Comparison of ENCODE assay signal across 9 cellular contexts in genomic region chr3:109337393-109337792, GRCh38.
DNase-seq lines count a peak whose midpoint lies in the region.
"Had no signal": no experiment of that assay in that cellular context is flagged by ENCODE, and none has a peak within 500 bp of the region (broad histone marks: within the 10 kb centered on the region; RNA-seq: fewer than 3 reads in every experiment).

DPPA4 (minus strand) TSS chr3:109337546; CDS start chr3:109337517, 29 bp downstream.

- H3K9ac ChIP-seq in HUES48 (ENCODE audit: low read depth, low read length): peak within 1 kb of the TSS; percentile 100
- H3K9ac ChIP-seq in adipocyte (ENCODE audit: low read length): peak within 1 kb of the TSS; percentile 44

- H3K4me1 ChIP-seq in HUES48 (ENCODE audit: control insufficient read depth, insufficient read depth, low read length): peaks cover 37% of the 10 kb centered on the region
- no peaks in the 10 kb centered on the region for H3K4me1 ChIP-seq in adipocyte (ENCODE audit: control insufficient read depth, insufficient read depth, low read length)

- H3K36me3 ChIP-seq in HUES48 (ENCODE audit: control insufficient read depth, insufficient read depth, low read length) (peaks cover 50% of the 10 kb centered on the region), adipocyte (ENCODE audit: control insufficient read depth, insufficient read depth, low read length, severe bottlenecking) (no peaks in the 10 kb centered on the region)

- DNase-seq in adipocyte (ENCODE audit: low read depth) (no peak), iPS-NIHi11 (ENCODE audit: low spot score) (peak; percentile 62), DMS79 (lab: John Stamatoyannopoulos, UW) (no peak), kidney glomerular epithelial cell (lab: John Stamatoyannopoulos, UW) (no peak), putamen (ENCODE audit: low spot score) (no peak)
- DNase-seq: cerebellar nuclear complex; stimulated activated CD8-positive, alpha-beta memory T cell treated with anti-CD3 and anti-CD28 coated beads, Interleukin-4, amount 100 ng/mL, for 48 hours had no signal

- peak within 1 kb of the TSS; percentile 92 for H3K27ac ChIP-seq in HUES48 (ENCODE audit: low read depth, low read length)
- no peak within 1 kb of the TSS for H3K27ac ChIP-seq in skin epidermis

- H3K4me3 ChIP-seq in HUES48 (ENCODE audit: low read depth, low read length): peak within 1 kb of the TSS; percentile 100
- H3K4me3 ChIP-seq in adipocyte (ENCODE audit: low read length): peak within 1 kb of the TSS; percentile 78
- H3K4me3 ChIP-seq in skin epidermis: peak within 1 kb of the TSS in 4 of 7 experiments; percentile 4 to 27 (median 16)

- H3K27me3 ChIP-seq in HUES48 (ENCODE audit: control insufficient read depth, insufficient read depth, low read length) (no peaks in the 10 kb centered on the region), adipocyte (replicated peaks; ENCODE audit: control insufficient read depth, insufficient read depth, low read length) (no peaks in the 10 kb centered on the region)

- H3K9me3 ChIP-seq in HUES48 (ENCODE audit: control insufficient read depth, insufficient read depth, low read length) (no peaks in the 10 kb centered on the region), adipocyte (ENCODE audit: control insufficient read depth, low read length) (no peaks in the 10 kb centered on the region)

Comparison
In these comparisons a context has a peak if more than half of its experiments do, and no peak if none do; other contexts are left out.
1. H3K4me3 ChIP-seq: peak in every context shown above with its lines; median percentile 100 in HUES48; 78 in adipocyte; 16 in skin epidermis.